12 cellular contexts compared by ENCODE assay signal in genomic region chr10:103472005-103472404, GRCh38. TPM values are rescaled to one million over a fixed set of nuclear protein-coding genes. Genes with fewer than 3 reads are reported as not detected.
DNase-seq lines count a peak whose midpoint lies in the region; ATAC-seq and TF ChIP-seq lines count a peak whose summit lies in the region.
"Had no signal": no experiment of that assay in that cellular context is flagged by ENCODE, and none has a peak within 500 bp of the region (broad histone marks: within the 10 kb centered on the region; RNA-seq: fewer than 3 reads in every experiment).

No MANE protein-coding gene starts in this region.

- H3K27ac Mint-ChIP-seq in stimulated activated naive CD8-positive, alpha-beta T cell treated with anti-CD3 and anti-CD28 coated beads, Interleukin-15, Interleukin-2, amounts not matched to agents 100 ng/mL and 50 ng/mL, for 24 hours, result peak overlapping the region; percentile 69
- H3K27ac Mint-ChIP-seq in activated naive CD8-positive, alpha-beta T cell treated with anti-CD3 and anti-CD28 coated beads, Interleukin-2, amount 10 ng/mL, durations not matched to agents 7 days and 5 days, result peak overlapping the region; percentile 98

- peak overlapping the region; percentile 28 for H3K4me3 Mint-ChIP-seq in stimulated activated naive CD8-positive, alpha-beta T cell treated with anti-CD3 and anti-CD28 coated beads, Interleukin-15, Interleukin-2, amounts not matched to agents 100 ng/mL and 50 ng/mL, for 24 hours
- H3K4me3 Mint-ChIP-seq in activated naive CD8-positive, alpha-beta T cell treated with anti-CD3 and anti-CD28 coated beads, Interleukin-2, amount 10 ng/mL, durations not matched to agents 7 days and 5 days, result peak overlapping the region; percentile 77

- WGBS in sigmoid colon, 2 donors, result 71 to 89% methylated on average over 2 of the region's 2 CpGs

- TF ChIP-seq EP300 in sigmoid colon (IDR thresholded peaks at IDR 0.05), result no peak

- intact Hi-C loops in sigmoid colon (cut with DNase I), result no loop called here

- peaks cover 34% of the 10 kb centered on the region for H3K4me1 Mint-ChIP-seq in stimulated activated naive CD8-positive, alpha-beta T cell treated with anti-CD3 and anti-CD28 coated beads, Interleukin-15, Interleukin-2, amounts not matched to agents 100 ng/mL and 50 ng/mL, for 24 hours (ENCODE audit: low read depth)
- peaks cover 61% of the 10 kb centered on the region for H3K4me1 Mint-ChIP-seq in activated naive CD8-positive, alpha-beta T cell treated with anti-CD3 and anti-CD28 coated beads, Interleukin-2, amount 10 ng/mL, durations not matched to agents 7 days and 5 days

- no peak for ATAC-seq in stimulated activated naive CD8-positive, alpha-beta T cell treated with anti-CD3 and anti-CD28 coated beads, Interleukin-15, Interleukin-2, amounts not matched to agents 100 U/mL and 50 U/mL, for 24 hours
- ATAC-seq in HG03439 (IDR thresholded peaks at IDR 0.05; ENCODE audit: unreplicated experiment), result peak; percentile 18
- no peak for ATAC-seq in activated naive CD8-positive, alpha-beta T cell treated with anti-CD3 and anti-CD28 coated beads, Interleukin-2, amount 10 ng/mL, durations not matched to agents 7 days and 5 days (ENCODE audit: low read depth)
- ATAC-seq in SK-N-SH treated with all-trans-retinoic acid at 6 μM for 48 hours, result no peak

- peaks cover 0 to 4% (median 0%) of the 10 kb centered on the region in 3 donors for H3K27me3 ChIP-seq in sigmoid colon
- H3K27me3 ChIP-seq: tibial nerve had no signal

- no peaks in the 10 kb centered on the region for H3K36me3 Mint-ChIP-seq in stimulated activated naive CD8-positive, alpha-beta T cell treated with anti-CD3 and anti-CD28 coated beads, Interleukin-15, Interleukin-2, amounts not matched to agents 100 ng/mL and 50 ng/mL, for 24 hours (ENCODE audit: low read depth)
- H3K36me3 Mint-ChIP-seq in activated naive CD8-positive, alpha-beta T cell treated with anti-CD3 and anti-CD28 coated beads, Interleukin-2, amount 10 ng/mL, durations not matched to agents 7 days and 5 days, result peaks cover 14% of the 10 kb centered on the region

- no peaks in the 10 kb centered on the region for H3K27me3 Mint-ChIP-seq in stimulated activated naive CD8-positive, alpha-beta T cell treated with anti-CD3 and anti-CD28 coated beads, Interleukin-15, Interleukin-2, amounts not matched to agents 100 ng/mL and 50 ng/mL, for 24 hours
- H3K27me3 Mint-ChIP-seq in activated naive CD8-positive, alpha-beta T cell treated with anti-CD3 and anti-CD28 coated beads, Interleukin-2, amount 10 ng/mL, durations not matched to agents 7 days and 5 days, result no peaks in the 10 kb centered on the region

- no peaks in the 10 kb centered on the region for H3K9me3 ChIP-seq in sigmoid colon
- H3K9me3 ChIP-seq: Caco-2, tibial nerve had no signal

- TF ChIP-seq CTCF in sigmoid colon (IDR thresholded peaks at IDR 0.05), result no peak

- H3K4me1 ChIP-seq in sigmoid colon, result no peaks in the 10 kb centered on the region
- H3K4me1 ChIP-seq: Caco-2 had no signal

- DNase-seq in stimulated activated naive CD8-positive, alpha-beta T cell treated with anti-CD3 and anti-CD28 coated beads, Interleukin-15, Interleukin-2, amounts not matched to agents 100 U/mL and 50 U/mL, for 24 hours, result no peak
- DNase-seq in activated naive CD8-positive, alpha-beta T cell treated with anti-CD3 and anti-CD28 coated beads, Interleukin-2, amount 10 ng/mL, durations not matched to agents 7 days and 5 days, result no peak
- no peak for DNase-seq in sigmoid colon
- DNase-seq in KG1 (lab: John Stamatoyannopoulos, UW), result no peak
- DNase-seq in NCI-H2196 (lab: John Stamatoyannopoulos, UW; ENCODE audit: unreplicated experiment), result no peak
- DNase-seq: Caco-2, NCI-H2029 treated with DMSO at 0.1 percent for 48 hours had no signal

- no peak overlapping the region for H3K4me3 ChIP-seq in sigmoid colon
- H3K4me3 ChIP-seq: tibial nerve had no signal

- no peaks in the 10 kb centered on the region for H3K9me3 Mint-ChIP-seq in stimulated activated naive CD8-positive, alpha-beta T cell treated with anti-CD3 and anti-CD28 coated beads, Interleukin-15, Interleukin-2, amounts not matched to agents 100 ng/mL and 50 ng/mL, for 24 hours
- peaks cover 3% of the 10 kb centered on the region for H3K9me3 Mint-ChIP-seq in activated naive CD8-positive, alpha-beta T cell treated with anti-CD3 and anti-CD28 coated beads, Interleukin-2, amount 10 ng/mL, durations not matched to agents 7 days and 5 days

- H3K27ac ChIP-seq in sigmoid colon, result peak overlapping the region in 2 of 4 donors; percentile 21 to 49

- no peak for TF ChIP-seq POLR2A in sigmoid colon (IDR thresholded peaks at IDR 0.05)

- POLR2A ChIA-PET in activated naive CD8-positive, alpha-beta T cell treated with anti-CD3 and anti-CD28 coated beads, Interleukin-2, amount 10 ng/mL, durations not matched to agents 7 days and 5 days (lab: Charles Lee), result interaction anchor here (1.0 to 7.4 kb wide), 7 partner anchors 12 to 554 kb away, joined by 3 to 89 read pairs (median 5); partner anchors contain the start of genes ATP5MK, CALHM1, CALHM2 and CNNM2

- no peaks in the 10 kb centered on the region for H3K36me3 ChIP-seq in sigmoid colon
- H3K36me3 ChIP-seq: tibial nerve had no signal

TF ChIP-seq in SK-N-SH treated with all-trans-retinoic acid at 6 μM for 48 hours, 23 proteins besides CTCF, POLR2A, EP300 and RAD21:
- TF ChIP-seq SNAI2 (CRISPR knock-in tag; IDR thresholded peaks at IDR 0.05), result no peak
- TF ChIP-seq PPARA (CRISPR knock-in tag; IDR thresholded peaks at IDR 0.05; ENCODE audit: borderline replicate concordance), result no peak
- no peak for TF ChIP-seq TCF4 (CRISPR knock-in tag; IDR thresholded peaks at IDR 0.05; ENCODE audit: borderline replicate concordance)

RNA-seq across cellular contexts. Expression of gene CALHM3, which starts 7.0 kb away (rescaled TPM):
- total RNA-seq in activated naive CD8-positive, alpha-beta T cell treated with anti-CD3 and anti-CD28 coated beads, Interleukin-2, amount 10 ng/mL, durations not matched to agents 7 days and 5 days, result under 1 TPM; 0.17 to 0.67 TPM
- not detected for total RNA-seq in sigmoid colon
- polyA plus RNA-seq in sigmoid colon, result not detected
- total RNA-seq: cardiac septum, tibial nerve had no signal

RNA-seq across cellular contexts. Expression of gene CALHM1, which starts 13.3 kb away (rescaled TPM):
- under 1 TPM; 0.74 to 0.94 TPM for total RNA-seq in activated naive CD8-positive, alpha-beta T cell treated with anti-CD3 and anti-CD28 coated beads, Interleukin-2, amount 10 ng/mL, durations not matched to agents 7 days and 5 days
- total RNA-seq in sigmoid colon, result not detected
- under 1 TPM in 1 of 3 donors, not detected in 2; 0.07 TPM for polyA plus RNA-seq in sigmoid colon
- total RNA-seq: Caco-2, cardiac septum, tibial nerve had no signal

RNA-seq across cellular contexts. Expression of gene CALHM2, which starts 19.8 kb away (rescaled TPM):
- 100 to 1,000 TPM; 117 to 124 TPM for total RNA-seq in activated naive CD8-positive, alpha-beta T cell treated with anti-CD3 and anti-CD28 coated beads, Interleukin-2, amount 10 ng/mL, durations not matched to agents 7 days and 5 days
- total RNA-seq in sigmoid colon, result 10 to 100 TPM; 27.4 to 55.4 (median 46.4) TPM
- polyA plus RNA-seq in sigmoid colon, result 10 to 100 TPM in 2 of 3 donors, 1 to 10 TPM in 1; 5.5 to 20.4 (median 13.7) TPM

RNA-seq across cellular contexts. Expression of gene NEURL1, which starts 21.5 kb away (rescaled TPM):
- total RNA-seq in activated naive CD8-positive, alpha-beta T cell treated with anti-CD3 and anti-CD28 coated beads, Interleukin-2, amount 10 ng/mL, durations not matched to agents 7 days and 5 days, result 1 to 10 TPM; 1.6 to 2.0 TPM
- under 1 TPM in 3 of 4 donors, not detected in 1; 0.41 to 0.71 (median 0.55) TPM for total RNA-seq in sigmoid colon
- 10 to 100 TPM; 29.9 to 54.1 (median 31.8) TPM for polyA plus RNA-seq in sigmoid colon
